Comparison of ENCODE assay signal across 1 cellular context in genomic region chr7:7922684-7923385, GRCh38.
TF ChIP-seq lines count a peak whose summit lies in the region.

No MANE protein-coding gene starts in this region.

TF ChIP-seq in HepG2, 621 proteins besides CTCF, POLR2A, EP300 and RAD21 (continued from another document and continues in another):
- TF ChIP-seq SP4 (CRISPR knock-in tag; IDR thresholded peaks at IDR 0.05) (no peak), RNF2 (conservative IDR thresholded peaks at IDR 0.05; ENCODE audit: low read depth) (no peak), KDM1A (CRISPR knock-in tag; IDR thresholded peaks at IDR 0.05) (no peak), ATF4 (CRISPR knock-in tag; IDR thresholded peaks at IDR 0.05) (no peak), ZNF660 (CRISPR knock-in tag; IDR thresholded peaks at IDR 0.05; ENCODE audit: borderline replicate concordance, low read depth) (no peak), ZSCAN29 (CRISPR knock-in tag; conservative IDR thresholded peaks at IDR 0.05) (no peak), RARA (CRISPR knock-in tag; IDR thresholded peaks at IDR 0.05) (no peak), FOXA3 (CRISPR knock-in tag; IDR thresholded peaks at IDR 0.05) (peak; percentile 52; the same call in 1 of the 2 replicates), CSRNP2 (CRISPR knock-in tag; conservative IDR thresholded peaks at IDR 0.05; ENCODE audit: low read depth) (no peak), ZNF720 (CRISPR knock-in tag; IDR thresholded peaks at IDR 0.05) (no peak), SALL1 (CRISPR knock-in tag; IDR thresholded peaks at IDR 0.05) (no peak), TAF1 (CRISPR knock-in tag; IDR thresholded peaks at IDR 0.05) (no peak), NPAS2 (CRISPR knock-in tag; IDR thresholded peaks at IDR 0.05; ENCODE audit: borderline replicate concordance) (no peak), ZNF709 (CRISPR knock-in tag; IDR thresholded peaks at IDR 0.05) (no peak), ZNF343 (CRISPR knock-in tag; IDR thresholded peaks at IDR 0.05) (no peak), FOXP4 (CRISPR knock-in tag; IDR thresholded peaks at IDR 0.05) (0 out of 2 replicates have a peak, but pooled peaks have one; percentile 29), ZNF362 (CRISPR knock-in tag; IDR thresholded peaks at IDR 0.05; ENCODE audit: borderline replicate concordance) (no peak), ARID5B (CRISPR knock-in tag; IDR thresholded peaks at IDR 0.05) (peak; percentile 58), NR0B2 (CRISPR knock-in tag; IDR thresholded peaks at IDR 0.05) (no peak), MAFK (conservative IDR thresholded peaks at IDR 0.05 in 1 of 2, IDR thresholded peaks at IDR 0.05 in 1 of 2; ENCODE audit: low read length in 2 of 2) (no peak), UBTF (CRISPR knock-in tag; IDR thresholded peaks at IDR 0.05) (no peak), HES4 (CRISPR knock-in tag; IDR thresholded peaks at IDR 0.05; ENCODE audit: borderline replicate concordance) (no peak), SOX6 (IDR thresholded peaks at IDR 0.05) (no peak), SOX6 (CRISPR knock-in tag; IDR thresholded peaks at IDR 0.05) (peak; percentile 75), HMG20A (CRISPR knock-in tag; IDR thresholded peaks at IDR 0.05; ENCODE audit: borderline replicate concordance) (no peak; the same call in 1 of the 2 replicates), ZSCAN31 (CRISPR knock-in tag; IDR thresholded peaks at IDR 0.05; ENCODE audit: low read depth) (no peak), ZNF543 (CRISPR knock-in tag; IDR thresholded peaks at IDR 0.05) (no peak), SATB2 (CRISPR knock-in tag; IDR thresholded peaks at IDR 0.05) (no peak), ZNF501 (CRISPR knock-in tag; IDR thresholded peaks at IDR 0.05) (no peak), GATAD1 (CRISPR knock-in tag; IDR thresholded peaks at IDR 0.05) (no peak), ZNF142 (CRISPR knock-in tag; IDR thresholded peaks at IDR 0.05) (no peak), ZFP37 (CRISPR knock-in tag; IDR thresholded peaks at IDR 0.05; ENCODE audit: borderline replicate concordance) (no peak), ZNF784 (CRISPR knock-in tag; IDR thresholded peaks at IDR 0.05; ENCODE audit: borderline replicate concordance) (no peak), SOX13 (IDR thresholded peaks at IDR 0.05) (no peak), SOX13 (CRISPR knock-in tag; conservative IDR thresholded peaks at IDR 0.05 in 1 of 2, IDR thresholded peaks at IDR 0.05 in 1 of 2) (peak in 1 of 2 experiments; percentile 89; a peak in 2 of 4 replicates), ZMYM4 (CRISPR knock-in tag; IDR thresholded peaks at IDR 0.05) (no peak), CSRNP1 (CRISPR knock-in tag; IDR thresholded peaks at IDR 0.05) (no peak), MAFG (CRISPR knock-in tag; IDR thresholded peaks at IDR 0.05) (no peak), CENPX (CRISPR knock-in tag; IDR thresholded peaks at IDR 0.05) (no peak), MIER2 (CRISPR knock-in tag; IDR thresholded peaks at IDR 0.05) (no peak), ZBTB3 (CRISPR knock-in tag; IDR thresholded peaks at IDR 0.05; ENCODE audit: borderline replicate concordance, low read depth) (no peak), RFX1 (IDR thresholded peaks at IDR 0.05) (no peak), TBX3 (IDR thresholded peaks at IDR 0.05; ENCODE audit: borderline replicate concordance) (no peak), ZNF746 (CRISPR knock-in tag; IDR thresholded peaks at IDR 0.05) (no peak), KLF12 (CRISPR knock-in tag; IDR thresholded peaks at IDR 0.05; ENCODE audit: borderline replicate concordance) (no peak)
